In the genomic region with DNA sequence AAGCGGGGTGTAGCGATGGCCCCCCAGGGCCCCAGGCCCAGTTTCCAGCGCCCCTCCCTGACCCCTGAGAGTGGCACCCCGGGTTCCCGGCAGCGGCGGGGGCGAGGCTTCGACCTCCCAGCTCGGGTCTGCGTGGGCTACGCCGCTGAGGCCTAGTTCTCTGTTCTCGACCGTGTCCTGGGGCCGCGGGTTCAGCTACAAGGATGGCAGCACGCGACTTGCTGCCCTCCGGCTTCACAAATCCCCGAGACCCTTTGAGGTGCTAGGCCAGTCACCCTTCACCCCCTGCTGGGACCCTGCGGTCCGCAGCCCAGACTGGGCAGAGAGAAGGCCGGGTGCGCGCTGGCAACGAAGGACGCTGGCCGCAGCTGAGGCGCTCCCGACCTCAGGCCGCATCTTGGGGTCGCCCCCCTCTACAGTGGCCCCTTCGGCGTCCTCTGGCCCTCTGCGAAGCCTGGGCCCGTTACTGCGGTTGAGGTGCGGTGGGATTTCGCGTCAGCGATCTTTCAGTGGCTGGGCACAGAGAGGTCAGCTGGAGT, we compare ENCODE assay signal across 13 cellular contexts. TPM values are rescaled to one million over a fixed set of nuclear protein-coding genes. Genes with fewer than 3 reads are reported as not detected.
DNase-seq lines count a peak whose midpoint lies in the region; ATAC-seq, FAIRE-seq and TF ChIP-seq lines count a peak whose summit lies in the region.
"Had no signal": no experiment of that assay in that cellular context is flagged by ENCODE, and none has a peak within 500 bp of the region (broad histone marks: within the 10 kb centered on the region; RNA-seq: fewer than 3 reads in every experiment).

No MANE protein-coding gene starts in this region.

- H3K9ac ChIP-seq in mesendoderm (ENCODE audit: low read length) = peak overlapping the region; percentile 44

- CTCF ChIA-PET in A549 (lab: Yijun Ruan, JAX) = interaction anchor here (0.6 to 0.8 kb wide), 3 partner anchors 14 to 31 kb away, joined by 3 to 4 read pairs (median 4); no protein-coding TSS in a partner anchor

- H3K23ac ChIP-seq in mesendoderm (ENCODE audit: low read length) = peak overlapping the region; percentile 29

- no peaks in the 10 kb centered on the region for H3K9me3 ChIP-seq in A549
- H3K9me3 ChIP-seq: SJCRH30 had no signal

- peak overlapping the region; percentile 92; the same call in 2 of the 3 replicates for H3K4me3 ChIP-seq in A549
- no peak overlapping the region for H3K4me3 ChIP-seq in mesendoderm (ENCODE audit: low read length)

- H3K4me1 ChIP-seq in A549 (peaks cover 8% of the 10 kb centered on the region; the same call in 1 of the 3 replicates), mesendoderm (ENCODE audit: control insufficient read depth, low read depth, low read length) (peaks cover 11% of the 10 kb centered on the region)
- H3K4me1 ChIP-seq: SJCRH30 had no signal

- FAIRE-seq in A549 (lab: Jason Lieb, UNC) = no peak
- FAIRE-seq: endometrium, GM18507, islet of Langerhans had no signal

- peaks cover 59% of the 10 kb centered on the region for H3K4me1 Mint-ChIP-seq in activated naive CD8-positive, alpha-beta T cell treated with anti-CD3 and anti-CD28 coated beads, Interleukin-2, amount 10 ng/mL, durations not matched to agents 7 days and 5 days

- H3K27me3 Mint-ChIP-seq in activated naive CD8-positive, alpha-beta T cell treated with anti-CD3 and anti-CD28 coated beads, Interleukin-2, amount 10 ng/mL, durations not matched to agents 7 days and 5 days = peaks cover 88% of the 10 kb centered on the region

- no peak overlapping the region for H3K27ac Mint-ChIP-seq in activated naive CD8-positive, alpha-beta T cell treated with anti-CD3 and anti-CD28 coated beads, Interleukin-2, amount 10 ng/mL, durations not matched to agents 7 days and 5 days

- no peak overlapping the region for H2BK15ac ChIP-seq in mesendoderm (replicated peaks; ENCODE audit: low read depth)

- no peak overlapping the region for H4K8ac ChIP-seq in mesendoderm (ENCODE audit: low read depth, low read length)

- H3K56ac ChIP-seq in mesendoderm (ENCODE audit: low read length) = peak overlapping the region; percentile 67

- peak overlapping the region; percentile 81 to 90; a peak in 4 of 6 replicates for H3K27ac ChIP-seq in A549
- no peak overlapping the region for H3K27ac ChIP-seq in mesendoderm (ENCODE audit: low read depth, low read length)

- WGBS in A549 (ENCODE audit: missing lambda C conversion rate) = 97% methylated on average over 31 of the region's 42 CpGs
- WGBS in mesendoderm (ENCODE audit: extremely low coverage, insufficient coverage, low lambda C conversion rate) = no CpG with 5 or more reads among the region's 42 CpGs

- no peak overlapping the region for H2AK5ac ChIP-seq in mesendoderm (ENCODE audit: low read length)

- peaks cover 54% of the 10 kb centered on the region for H3K27me3 ChIP-seq in mesendoderm (ENCODE audit: insufficient read depth, low read length, poor library complexity)
- H3K27me3 ChIP-seq: SJCRH30 had no signal

- H3K9me3 Mint-ChIP-seq in activated naive CD8-positive, alpha-beta T cell treated with anti-CD3 and anti-CD28 coated beads, Interleukin-2, amount 10 ng/mL, durations not matched to agents 7 days and 5 days = no peaks in the 10 kb centered on the region

- TF ChIP-seq POLR2A in A549 (IDR thresholded peaks at IDR 0.05; ENCODE audit: low read length) = no peak

- no peaks in the 10 kb centered on the region for H3K36me3 ChIP-seq in mesendoderm (ENCODE audit: control insufficient read depth, insufficient read depth, low read length)

- H3K4me3 Mint-ChIP-seq in activated naive CD8-positive, alpha-beta T cell treated with anti-CD3 and anti-CD28 coated beads, Interleukin-2, amount 10 ng/mL, durations not matched to agents 7 days and 5 days = peak overlapping the region; percentile 51

- no peak for TF ChIP-seq EP300 in A549 (IDR thresholded peaks at IDR 0.05)

- peaks cover 3% of the 10 kb centered on the region for H3K36me3 Mint-ChIP-seq in activated naive CD8-positive, alpha-beta T cell treated with anti-CD3 and anti-CD28 coated beads, Interleukin-2, amount 10 ng/mL, durations not matched to agents 7 days and 5 days

- H2BK120ac ChIP-seq in mesendoderm (ENCODE audit: low read depth, low read length) = no peak overlapping the region

- H4K5ac ChIP-seq in mesendoderm (ENCODE audit: low read length) = no peak overlapping the region

- DNase-seq in A549 (ENCODE audit: low read depth in 1 of 2, low spot score in 1 of 2) (no peak), GM20000 (ENCODE audit: low spot score) (peak; percentile 33), mesendoderm (peak; percentile 11), cerebellar cortex (ENCODE audit: low spot score) (no peak), T-helper 9 cell (no peak), NCI-H446 (lab: John Stamatoyannopoulos, UW) (no peak), RPMI8226 (no peak)
- DNase-seq in activated naive CD8-positive, alpha-beta T cell treated with anti-CD3 and anti-CD28 coated beads, Interleukin-2, amount 10 ng/mL, durations not matched to agents 7 days and 5 days = no peak
- DNase-seq: COR-L47, SJCRH30 had no signal

- POLR2A ChIA-PET in A549 (lab: Yijun Ruan, JAX) = no interaction called here
- POLR2A ChIA-PET in activated naive CD8-positive, alpha-beta T cell treated with anti-CD3 and anti-CD28 coated beads, Interleukin-2, amount 10 ng/mL, durations not matched to agents 7 days and 5 days (lab: Charles Lee) = interaction anchor here (0.9 kb wide), 1 partner anchor 534 kb away, joined by 3 read pairs; no protein-coding TSS in a partner anchor

- no peak overlapping the region for H3K4ac ChIP-seq in mesendoderm (ENCODE audit: low read depth, low read length)

- H3K18ac ChIP-seq in mesendoderm (ENCODE audit: low read length) = no peak overlapping the region

- H3K79me1 ChIP-seq in mesendoderm (ENCODE audit: low read length) = no peaks in the 10 kb centered on the region

- ATAC-seq in A549 = no peak
- no peak for ATAC-seq in activated naive CD8-positive, alpha-beta T cell treated with anti-CD3 and anti-CD28 coated beads, Interleukin-2, amount 10 ng/mL, durations not matched to agents 7 days and 5 days (ENCODE audit: low read depth)

- H2BK5ac ChIP-seq in mesendoderm (ENCODE audit: low read length) = no peak overlapping the region

- no peaks in the 10 kb centered on the region for H3K79me2 ChIP-seq in mesendoderm (ENCODE audit: control insufficient read depth, insufficient read depth, low read length)

- H3K4me2 ChIP-seq in A549 (peak overlapping the region; percentile 99), mesendoderm (ENCODE audit: low read length) (peak overlapping the region; percentile 34)

- no peak for TF ChIP-seq RAD21 in A549 (conservative IDR thresholded peaks at IDR 0.05 in 1 of 2, IDR thresholded peaks at IDR 0.05 in 1 of 2)

- TF ChIP-seq CTCF in A549 (IDR thresholded peaks at IDR 0.05) = no peak
- no peak for TF ChIP-seq CTCF in GM20000 (IDR thresholded peaks at IDR 0.05; ENCODE audit: extremely low read depth, missing control alignments)

TF ChIP-seq in A549, 52 proteins besides CTCF, POLR2A, EP300 and RAD21:
- TF ChIP-seq HOXB13 (CRISPR knock-in tag; IDR thresholded peaks at IDR 0.05; ENCODE audit: low read depth) = no peak
- no peak for TF ChIP-seq MAFK (IDR thresholded peaks at IDR 0.05; ENCODE audit: partially characterized antibody)
- TF ChIP-seq ZNF302 (CRISPR knock-in tag; IDR thresholded peaks at IDR 0.05) = no peak
- TF ChIP-seq RNF2 (IDR thresholded peaks at IDR 0.05; ENCODE audit: borderline replicate concordance, low read depth) = no peak
- no peak for TF ChIP-seq EHMT2 (IDR thresholded peaks at IDR 0.05; ENCODE audit: low read depth)
- TF ChIP-seq TFCP2L1 (CRISPR knock-in tag; IDR thresholded peaks at IDR 0.05) = no peak

RNA-seq across cellular contexts. Expression of gene OTX1, which starts 1.2 kb away (rescaled TPM):
- polyA plus RNA-seq in A549 (2011; rRNA removed) = 0.26 and 0.45 TPM in 2 replicates
- polyA plus RNA-seq in A549 (2012; cell fraction: cytosol; rRNA removed) = 0.83 TPM in 2 replicates
- 1.7 and 2.6 TPM in 2 replicates for polyA plus RNA-seq in A549 (2012; cell fraction: nucleus; rRNA removed)
- 1.9 to 2.5 TPM (median 2.0 TPM) in 3 replicates for polyA plus RNA-seq in A549 (2017; fragmentation: RNase III; extraction: RNeasy Plus Mini Kit Qiagen cat#74134 plus additional on column Dnase treatment)
- 0.83 and 0.87 TPM in 2 replicates for polyA minus RNA-seq in A549 (2011; rRNA and poly(A)+ RNA removed)
- not detected for total RNA-seq in activated naive CD8-positive, alpha-beta T cell treated with anti-CD3 and anti-CD28 coated beads, Interleukin-2, amount 10 ng/mL, durations not matched to agents 7 days and 5 days
- 0.49 TPM for polyA plus RNA-seq in mesendoderm (2013, experiment 1 of 2)
- 0.39 TPM for polyA plus RNA-seq in mesendoderm (2013, experiment 2 of 2)

Comparison
In these comparisons a context has a peak if more than half of its experiments do, and no peak if none do; other contexts are left out.
1. DNase-seq: peak in GM20000 (single experiment) and mesendoderm (single experiment); none in A549 (0 of 2), activated naive CD8-positive, alpha-beta T cell treated with anti-CD3 and anti-CD28 coated beads, Interleukin-2, amount 10 ng/mL, durations not matched to agents 7 days and 5 days (single experiment), cerebellar cortex (single experiment), T-helper 9 cell (single experiment), NCI-H446 (0 of 2) and RPMI8226 (single experiment).